24 cellular contexts compared by ENCODE assay signal in the genomic region with DNA sequence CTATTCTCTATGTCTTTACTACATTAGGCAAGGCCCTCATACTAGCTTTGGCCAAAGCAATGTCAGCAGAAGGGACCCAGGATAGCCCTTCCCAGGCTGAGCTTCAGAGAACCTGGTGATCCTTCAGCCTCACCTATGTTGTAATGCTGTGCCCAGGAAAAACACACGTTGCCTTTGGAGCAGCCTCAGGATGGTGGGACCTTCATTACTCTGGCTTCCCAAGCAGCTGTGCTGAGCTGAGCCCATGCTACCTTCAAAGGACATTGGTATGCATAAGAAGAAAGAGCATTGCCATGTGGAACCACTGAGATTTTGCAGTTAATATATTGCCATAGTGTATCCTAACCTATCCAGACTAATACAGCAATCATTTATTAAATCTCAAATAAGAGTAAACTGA.
DNase-seq lines count a peak whose midpoint lies in the region; FAIRE-seq and TF ChIP-seq lines count a peak whose summit lies in the region.
"Had no signal": no experiment of that assay in that cellular context is flagged by ENCODE, and none has a peak within 500 bp of the region (broad histone marks: within the 10 kb centered on the region; RNA-seq: fewer than 3 reads in every experiment).

No MANE protein-coding gene starts in this region.

- H3K27me3 ChIP-seq in esophagus muscularis mucosa, result no peaks in the 10 kb centered on the region
- H3K27me3 ChIP-seq: BE2C; BLaER1 treated with 17β-estradiol and CSF1 and Interleukin-3, amounts not matched to agents 10 nM and 100 nM had no signal

- TF ChIP-seq CTCF in esophagus muscularis mucosa (IDR thresholded peaks at IDR 0.05), result no peak

- H3K27ac ChIP-seq in esophagus muscularis mucosa (replicated peaks in 1 of 4), result no peak overlapping the region
- H3K27ac ChIP-seq: A549; BLaER1 treated with 17β-estradiol and CSF1 and Interleukin-3, amounts not matched to agents 10 nM and 100 nM; GM23248 had no signal

- peaks cover 0 to 5% (median 0%) of the 10 kb centered on the region in 4 donors for H3K9me3 ChIP-seq in esophagus muscularis mucosa
- H3K9me3 ChIP-seq: A549, BE2C, HAP-1 had no signal

- FAIRE-seq in GM12892 (lab: Jason Lieb, UNC), result peak; percentile 27
- FAIRE-seq: A549, D721Med, GM19239, H54 had no signal

- no peaks in the 10 kb centered on the region for H3K36me3 ChIP-seq in esophagus muscularis mucosa
- H3K36me3 ChIP-seq: BE2C; BLaER1 treated with 17β-estradiol and CSF1 and Interleukin-3, amounts not matched to agents 10 nM and 100 nM; HAP-1 had no signal

- WGBS in esophagus muscularis mucosa, result 57% methylated on average over 1 of the region's 1 CpG

- TF ChIP-seq EP300 in esophagus muscularis mucosa (IDR thresholded peaks at IDR 0.05), result no peak

- H3K4me3 ChIP-seq in esophagus muscularis mucosa, result no peak overlapping the region
- H3K4me3 ChIP-seq: A549; BLaER1 treated with 17β-estradiol and CSF1 and Interleukin-3, amounts not matched to agents 10 nM and 100 nM; GM23248; HAP-1 had no signal

- DNase-seq in GM12892 (ENCODE audit: insufficient read length), result no peak
- DNase-seq in NCI-H526 treated with DMSO at 0.1 percent for 48 hours (lab: John Stamatoyannopoulos, UW), result peak; percentile 61
- peak; percentile 84 for DNase-seq in esophagus muscularis mucosa (ENCODE audit: extremely low spot score)
- no peak for DNase-seq in NCI-H1436 (lab: John Stamatoyannopoulos, UW)
- no peak for DNase-seq in activated CD8-positive, alpha-beta memory T cell treated with anti-CD3 and anti-CD28 coated beads for 24 hours
- DNase-seq in NCI-H1436 treated with DMSO at 0.1 percent for 48 hours (lab: John Stamatoyannopoulos, UW), result no peak
- no peak for DNase-seq in DMS79 treated with DMSO at 0.1 percent for 48 hours (lab: John Stamatoyannopoulos, UW)
- DNase-seq: 8988T; ACHN; AML-193; BE2C; CD4-positive, alpha-beta T cell; CD8-positive, alpha-beta memory T cell; DMS 273 treated with DMSO at 0.1 percent for 48 hours; DMS79; GF-D8; GM23248; HFFc6 had no signal

- intact Hi-C loops in esophagus muscularis mucosa (cut with DNase I), result no loop called here

- H3K4me1 ChIP-seq in esophagus muscularis mucosa, result no peaks in the 10 kb centered on the region
- H3K4me1 ChIP-seq: A549; BE2C; BLaER1 treated with 17β-estradiol and CSF1 and Interleukin-3, amounts not matched to agents 10 nM and 100 nM; HAP-1 had no signal

- no peak for TF ChIP-seq POLR2A in GM12892 (IDR thresholded peaks at IDR 0.05; ENCODE audit: low read depth, low read length)
- TF ChIP-seq POLR2A in esophagus muscularis mucosa (IDR thresholded peaks at IDR 0.05; ENCODE audit: low read depth), result no peak

Comparison
In these comparisons a context has a peak if more than half of its experiments do, and no peak if none do; other contexts are left out.
1. DNase-seq: peak in NCI-H526 treated with DMSO at 0.1 percent for 48 hours (single experiment) and esophagus muscularis mucosa (single experiment); none in GM12892 (single experiment), NCI-H1436 (single experiment), activated CD8-positive, alpha-beta memory T cell treated with anti-CD3 and anti-CD28 coated beads for 24 hours (single experiment), NCI-H1436 treated with DMSO at 0.1 percent for 48 hours (single experiment) and DMS79 treated with DMSO at 0.1 percent for 48 hours (single experiment).